In genomic region chrX:1493877-1494510, GRCh38 we compare ENCODE assay signal across 9 cellular contexts. TPM values are rescaled to one million over a fixed set of nuclear protein-coding genes. Genes with fewer than 3 reads are reported as not detected.
A peak's percentile ranks its signal among the peaks of the same experiment; 100 is the strongest.
DNase-seq lines count a peak whose midpoint lies in the region; ATAC-seq and TF ChIP-seq lines count a peak whose summit lies in the region.
"Had no signal": no experiment of that assay in that cellular context is flagged by ENCODE, and none has a peak within 500 bp of the region (broad histone marks: within the 10 kb centered on the region; RNA-seq: fewer than 3 reads in every experiment).

No MANE protein-coding gene starts in this region.

- TF ChIP-seq POLR2A in Peyer's patch (IDR thresholded peaks at IDR 0.05): no peak

- H3K9me3 ChIP-seq in Peyer's patch (no peaks in the 10 kb centered on the region), iPS-15b (ENCODE audit: control insufficient read depth, insufficient read depth, low read length) (no peaks in the 10 kb centered on the region)

- H3K36me3 ChIP-seq in ACC112 (ENCODE audit: insufficient read depth, low read length): no peaks in the 10 kb centered on the region
- no peaks in the 10 kb centered on the region for H3K36me3 ChIP-seq in Peyer's patch
- H3K36me3 ChIP-seq in iPS-15b (ENCODE audit: control insufficient read depth, insufficient read depth, low read length): no peaks in the 10 kb centered on the region

- TF ChIP-seq CTCF in Peyer's patch (IDR thresholded peaks at IDR 0.05): no peak

- in situ Hi-C loops in ACHN (cut with HindIII; ENCODE audit: low pct_ligation_motif_present, low pct_unique_long_range_greater_than_20kb, low sequenced_read_pairs): no loop called here

- H2AFZ ChIP-seq in ACC112 (ENCODE audit: low read length, unreplicated experiment): no peak overlapping the region

- peak; percentile 68 for ATAC-seq in GM18868 (IDR thresholded peaks at IDR 0.05; ENCODE audit: unreplicated experiment)
- peak; percentile 41 for ATAC-seq in HG02970 (IDR thresholded peaks at IDR 0.05; ENCODE audit: low FRiP score, unreplicated experiment)

- DNase-seq in Peyer's patch: peak in 2 of 3 donors; percentile 66 to 75
- no peak for DNase-seq in SHP77 treated with DMSO at 0.1 percent for 48 hours (lab: John Stamatoyannopoulos, UW)
- DNase-seq in ACHN: no peak
- DNase-seq in inferior parietal cortex (ENCODE audit: extremely low spot score): no peak

- H3K9ac ChIP-seq in iPS-15b (ENCODE audit: low read depth, low read length): no peak overlapping the region

- H3K27ac ChIP-seq in ACC112 (ENCODE audit: low read depth, low read length) (no peak overlapping the region), Peyer's patch (peak overlapping the region in 3 of 4 donors; percentile 10 to 78 (median 32))

- H3K4me3 ChIP-seq in ACC112 (ENCODE audit: low read depth, low read length) (peak overlapping the region; percentile 27; the same call in 1 of the 2 replicates), Peyer's patch (peak overlapping the region in 1 of 4 donors; percentile 26), iPS-15b (ENCODE audit: low read depth, low read length) (peak overlapping the region; percentile 9)

- no peaks in the 10 kb centered on the region for H3K4me1 ChIP-seq in ACC112 (ENCODE audit: control insufficient read depth, insufficient read depth, low read length, unreplicated experiment)
- H3K4me1 ChIP-seq in Peyer's patch: no peaks in the 10 kb centered on the region
- no peaks in the 10 kb centered on the region for H3K4me1 ChIP-seq in iPS-15b (ENCODE audit: control insufficient read depth, insufficient read depth, low read length)

- peaks cover 6% of the 10 kb centered on the region; the same call in 1 of the 2 replicates for H3K27me3 ChIP-seq in ACC112 (ENCODE audit: insufficient read depth, low read length)
- no peaks in the 10 kb centered on the region for H3K27me3 ChIP-seq in Peyer's patch
- no peaks in the 10 kb centered on the region for H3K27me3 ChIP-seq in iPS-15b (ENCODE audit: control insufficient read depth, insufficient read depth, low read length)

- no peaks in the 10 kb centered on the region for H3K79me2 ChIP-seq in ACC112 (ENCODE audit: control insufficient read depth, insufficient read depth, low read length, unreplicated experiment)

RNA-seq across cellular contexts. Expression of gene ASMTL, which starts 41.3 kb away (rescaled TPM):
- total RNA-seq in Peyer's patch: 10 to 100 TPM in 3 of 4 donors, 1 to 10 TPM in 1; 9.5 to 23.9 (median 15.1) TPM

RNA-seq across cellular contexts. Expression of gene P2RY8, which starts 43.0 kb away (rescaled TPM):
- total RNA-seq in Peyer's patch: 1 to 10 TPM in 2 of 4 donors, under 1 TPM in 2; 0.35 to 5.8 (median 1.2) TPM
- total RNA-seq: kidney epithelial cell had no signal

Comparison
In these comparisons a context has a peak if more than half of its experiments do, and no peak if none do; other contexts are left out.
1. DNase-seq: peak in Peyer's patch (2 of 3); none in SHP77 treated with DMSO at 0.1 percent for 48 hours (single experiment), ACHN (single experiment) and inferior parietal cortex (single experiment).